In genomic region chr2:132664096-132664495, GRCh38 we compare ENCODE assay signal across 28 cellular contexts. TPM values are rescaled to one million over a fixed set of nuclear protein-coding genes. Genes with fewer than 3 reads are reported as not detected.
"Had no signal": no experiment of that assay in that cellular context is flagged by ENCODE, and none has a peak within 500 bp of the region (broad histone marks: within the 10 kb centered on the region; RNA-seq: fewer than 3 reads in every experiment).

No MANE protein-coding gene starts in this region.

- H3K9me3 ChIP-seq: esophagus muscularis mucosa, gastroesophageal sphincter, lower lobe of right lung, stomach, suprapubic skin, tibial nerve had no signal

- H3K4me1 Mint-ChIP-seq: central memory CD8-positive, alpha-beta T cell; naive B cell; stimulated activated effector memory CD8-positive, alpha-beta T cell treated with anti-CD3 and anti-CD28 coated beads, Interleukin-12 subunit alpha, Interleukin-12 subunit beta, amount 100 ng/mL, for 72 hours had no signal

- H3K4me3 ChIP-seq: esophagus muscularis mucosa, gastroesophageal sphincter, lower lobe of right lung, stomach, suprapubic skin, tibial nerve had no signal

- H3K4me3 Mint-ChIP-seq: activated naive CD8-positive, alpha-beta T cell; activated T-cell treated with anti-CD3 and anti-CD28 coated beads, Interleukin-2, amount 50 U/mL, for 4 hours; central memory CD8-positive, alpha-beta T cell; neural crest cell; stimulated activated effector memory CD8-positive, alpha-beta T cell treated with anti-CD3 and anti-CD28 coated beads, Interleukin-12 subunit alpha, Interleukin-12 subunit beta, amount 100 ng/mL, for 72 hours had no signal

- H3K27ac ChIP-seq: esophagus muscularis mucosa, gastroesophageal sphincter, lower lobe of right lung, stomach, suprapubic skin, tibial nerve had no signal

- H3K27me3 Mint-ChIP-seq: central memory CD8-positive, alpha-beta T cell had no signal

- H3K36me3 Mint-ChIP-seq: activated naive CD8-positive, alpha-beta T cell; naive B cell; stimulated activated effector memory CD8-positive, alpha-beta T cell treated with anti-CD3 and anti-CD28 coated beads, Interleukin-12 subunit alpha, Interleukin-12 subunit beta, amount 100 ng/mL, for 72 hours had no signal

- H3K9me3 Mint-ChIP-seq: activated T-cell treated with anti-CD3 and anti-CD28 coated beads, Interleukin-2, amount 50 U/mL, for 4 hours; activated T-helper 2 cell treated with anti-CD3 and anti-CD28 coated beads, Interferon-gamma antibody, Interleukin-2, Interleukin-4, amounts not matched to agents 10 μg/mL and 5 μg/mL and 100 μg/mL, durations not matched to agents 14 hours and 24 hours and 36 hours; central memory CD8-positive, alpha-beta T cell; neural crest cell; stimulated activated effector memory CD8-positive, alpha-beta T cell treated with anti-CD3 and anti-CD28 coated beads, Interleukin-12 subunit alpha, Interleukin-12 subunit beta, amount 100 ng/mL, for 72 hours had no signal

- H3K27ac Mint-ChIP-seq: activated naive CD8-positive, alpha-beta T cell; activated T-helper 2 cell treated with anti-CD3 and anti-CD28 coated beads, Interferon-gamma antibody, Interleukin-2, Interleukin-4, amounts not matched to agents 10 μg/mL and 5 μg/mL and 100 μg/mL, durations not matched to agents 14 hours and 24 hours and 36 hours; naive B cell; stimulated activated effector memory CD8-positive, alpha-beta T cell treated with anti-CD3 and anti-CD28 coated beads, Interleukin-12 subunit alpha, Interleukin-12 subunit beta, amount 100 ng/mL, for 72 hours had no signal

- DNase-seq: activated CD4-positive, alpha-beta T cell treated with anti-CD3 and anti-CD28 coated beads for 4 hours; activated CD4-positive, alpha-beta T cell treated with anti-CD3 and anti-CD28 coated beads, Interleukin-2, amount 50 U/mL, for 48 hours; activated CD4-positive, CD25-positive, alpha-beta regulatory T cell; activated CD8-positive, alpha-beta memory T cell treated with anti-CD3 and anti-CD28 coated beads, Interleukin-2, amount 50 U/mL, for 48 hours; activated naive CD4-positive, alpha-beta T cell; activated T-cell treated with anti-CD3 and anti-CD28 coated beads, Interleukin-2, amount 50 U/mL, for 4 hours; amygdala; effector memory CD4-positive, alpha-beta T cell; head of caudate nucleus; kidney; lower lobe of right lung; naive B cell; occipital lobe; small intestine; stimulated activated CD4-positive, alpha-beta T cell treated with anti-CD3 and anti-CD28 coated beads, Interleukin-2, amount 100 ng/mL, for 24 hours; stomach; T1000 had no signal

- H3K36me3 ChIP-seq: esophagus muscularis mucosa, gastroesophageal sphincter, lower lobe of right lung, stomach, suprapubic skin, tibial nerve had no signal

RNA-seq across cellular contexts. Expression of gene LYPD1, which starts 5.9 kb away (rescaled TPM):
- total RNA-seq: activated CD8-positive, alpha-beta memory T cell treated with anti-CD3 and anti-CD28 coated beads for 36 hours; activated T-cell treated with anti-CD3 and anti-CD28 coated beads, Interleukin-2, amount 50 U/mL, for 4 hours; activated T-helper 2 cell treated with anti-CD3 and anti-CD28 coated beads, Interferon-gamma antibody, Interleukin-2, Interleukin-4, amounts not matched to agents 10 μg/mL and 5 μg/mL and 100 μg/mL, durations not matched to agents 14 hours and 24 hours and 36 hours; T-helper 1 cell treated with Interleukin-12 subunit alpha and Interleukin-12 subunit beta and Interleukin-4 antibody, amounts not matched to agents 30 ng/mL and 1 ng/mL, for 36 hours had no signal
